In the genomic region with DNA sequence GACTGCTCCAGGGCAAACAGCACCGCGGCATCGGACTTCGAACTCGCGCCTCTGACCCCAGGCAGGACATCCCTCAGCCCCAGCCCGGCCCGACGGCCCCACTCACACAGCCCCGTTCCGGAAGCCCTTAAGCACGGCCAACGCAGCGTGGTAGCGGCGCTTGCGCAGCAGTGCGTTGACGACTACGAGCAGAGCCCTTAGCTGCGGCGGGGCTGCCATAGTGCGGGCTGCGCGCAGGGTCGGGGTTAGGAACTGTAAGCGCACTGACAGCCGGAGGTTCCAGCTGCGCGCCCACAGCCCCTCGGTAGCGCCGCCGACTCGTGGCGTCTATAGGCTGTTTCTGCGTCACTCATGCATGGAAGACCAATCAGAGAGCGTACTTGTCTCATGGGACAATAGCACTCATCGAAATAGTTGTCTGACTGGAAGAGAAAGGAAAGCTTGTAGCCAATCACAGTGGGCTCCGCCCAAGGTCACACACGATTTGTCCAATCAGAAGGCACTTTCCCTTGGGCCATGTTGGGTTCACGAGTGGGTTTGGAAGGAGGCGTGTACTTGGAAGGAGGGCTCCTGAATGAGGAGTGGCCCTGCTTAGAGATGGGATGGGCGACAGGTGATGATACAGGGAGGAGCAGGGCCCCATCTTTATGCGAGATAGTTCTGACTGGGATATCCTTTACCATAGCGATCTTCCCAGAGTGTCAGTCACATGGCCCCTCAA, we compare ENCODE assay signal across 8 cellular contexts. TPM values are rescaled to one million over a fixed set of nuclear protein-coding genes. Genes with fewer than 3 reads are reported as not detected.
A peak's percentile ranks its signal among the peaks of the same experiment; 100 is the strongest.
DNase-seq lines count a peak whose midpoint lies in the region; ATAC-seq, FAIRE-seq and TF ChIP-seq lines count a peak whose summit lies in the region.

A gene with protein sequence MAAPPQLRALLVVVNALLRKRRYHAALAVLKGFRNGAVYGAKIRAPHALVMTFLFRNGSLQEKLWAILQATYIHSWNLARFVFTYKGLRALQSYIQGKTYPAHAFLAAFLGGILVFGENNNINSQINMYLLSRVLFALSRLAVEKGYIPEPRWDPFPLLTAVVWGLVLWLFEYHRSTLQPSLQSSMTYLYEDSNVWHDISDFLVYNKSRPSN (minus strand): TSS at position 322 of the 721 bp plus-strand sequence. CDS start 103 bp downstream, at position 219.

- intact Hi-C loops in HepG2 (cut with micrococcal nuclease; ENCODE audit: unreplicated experiment) = no loop called here

- TF ChIP-seq CTCF in BJ (IDR thresholded peaks at IDR 0.05; ENCODE audit: insufficient read depth, low read depth, low read length) (no peak), HepG2 (CRISPR knock-in tag; IDR thresholded peaks at IDR 0.05) (no peak)

- H3K9me3 ChIP-seq in HepG2 (ENCODE audit: low read length) = no peaks in the 10 kb centered on the region

- in situ Hi-C loops in HepG2 (cut with HindIII; ENCODE audit: extremely low pct_ligation_motif_present, low pct_unique_long_range_greater_than_20kb) = no loop called here

- H3K4me3 ChIP-seq in BJ (ENCODE audit: low read depth, low read length) (peak within 1 kb of the TSS; percentile 78), HepG2 (replicated peaks in 1 of 3; ENCODE audit: insufficient read depth in 1 of 3, low read depth in 2 of 3, low read length in 3 of 3) (peak within 1 kb of the TSS in 1 of 3 experiments; percentile 21; a peak in 1 of 6 replicates)

- DNase-seq in BJ (ENCODE audit: low read depth) (peak; percentile 96), NCI-H69 (lab: John Stamatoyannopoulos, UW) (peak; percentile 100), dermis microvascular lymphatic vessel endothelial cell (ENCODE audit: low read depth in 2 of 2) (peak; percentile 98), HepG2 (ENCODE audit: low spot score) (no peak)
- peak; percentile 80 to 83 for DNase-seq in activated CD4-positive, alpha-beta T cell treated with anti-CD3 and anti-CD28 coated beads, Interleukin-2, amount 50 U/mL, for 4 hours
- DNase-seq in stimulated activated CD4-positive, alpha-beta T cell treated with anti-CD3 and anti-CD28 coated beads, Interleukin-4, amount 100 ng/mL, for 1 hour = peak; percentile 77

- H3K27me3 ChIP-seq in BJ (ENCODE audit: control insufficient read depth, insufficient read depth, low read length) (no peaks in the 10 kb centered on the region), HepG2 (ENCODE audit: control insufficient read depth in 1 of 2, insufficient read depth in 2 of 2, low read length in 2 of 2) (no peaks in the 10 kb centered on the region)

- peaks cover 75% of the 10 kb centered on the region for H3K4me1 ChIP-seq in HepG2 (ENCODE audit: insufficient read depth, low read length)

- TF ChIP-seq EP300 in HepG2 (IDR thresholded peaks at IDR 0.05; ENCODE audit: low read depth in 2 of 2, low read length in 2 of 2) (no peak), HepG2 (CRISPR knock-in tag; IDR thresholded peaks at IDR 0.05; ENCODE audit: borderline replicate concordance) (no peak)

- 0 out of 2 replicates have a peak, but pooled peaks have one; percentile 2 for TF ChIP-seq RAD21 in HepG2 (CRISPR knock-in tag; IDR thresholded peaks at IDR 0.05)

- H3K36me3 ChIP-seq in BJ (ENCODE audit: control insufficient read depth, insufficient read depth, low read length) = no peaks in the 10 kb centered on the region
- no peaks in the 10 kb centered on the region for H3K36me3 ChIP-seq in HepG2 (replicated peaks in 1 of 2; ENCODE audit: control insufficient read depth in 1 of 2, insufficient read depth in 2 of 2, low read length in 2 of 2)

- TF ChIP-seq POLR2A in HepG2 (IDR thresholded peaks at IDR 0.05; ENCODE audit: insufficient read depth in 1 of 2, low read depth in 2 of 2, low read length in 2 of 2) = no peak

- WGBS in HepG2 (ENCODE audit: low lambda C conversion rate) = 92% methylated on average over 27 of the region's 46 CpGs

- no peak within 1 kb of the TSS for H3K9ac ChIP-seq in HepG2 (ENCODE audit: insufficient read depth, low read depth, low read length)

- H3K79me2 ChIP-seq in HepG2 (ENCODE audit: insufficient read depth, low read length) = no peaks in the 10 kb centered on the region

- H3K4me2 ChIP-seq in HepG2 (ENCODE audit: low read depth, low read length) = peak within 1 kb of the TSS; percentile 33

- no peaks in the 10 kb centered on the region for H4K20me1 ChIP-seq in HepG2 (ENCODE audit: insufficient read depth, low read length)

- ATAC-seq in GM19324 (IDR thresholded peaks at IDR 0.05; ENCODE audit: low FRiP score, unreplicated experiment) (peak; percentile 97), HG03460 (IDR thresholded peaks at IDR 0.05; ENCODE audit: unreplicated experiment) (peak; percentile 95), HepG2 (peak; percentile 22)

- H2AFZ ChIP-seq in HepG2 (ENCODE audit: low read length) = no peak within 1 kb of the TSS

- POLR2A ChIA-PET in BJ (lab: Charles Lee) (no interaction called here), HepG2 (lab: Yijun Ruan, JAX) (no interaction called here)

- FAIRE-seq in HepG2 (lab: Jason Lieb, UNC) = no peak

- no TSS peak for BruUV-seq in HepG2 (replicated peaks; lab: Mats Ljungman, UMichigan)

- CTCF ChIA-PET in BJ (lab: Yijun Ruan, JAX) (interaction anchor here (0.8 kb wide), 1 partner anchor 11 kb away, joined by 4 read pairs; the partner anchor contains the start of gene ZNF341), HepG2 (lab: Yijun Ruan, JAX; ENCODE audit: low intra/inter-chr PET ratio, low total read pairs) (no interaction called here)

- H3K27ac ChIP-seq in HepG2 (ENCODE audit: extremely low read length, insufficient read depth, low read length) = no peak within 1 kb of the TSS

TF ChIP-seq in HepG2, 621 proteins besides CTCF, POLR2A, EP300 and RAD21 (continues in another document):
- no peak for TF ChIP-seq RFXAP (CRISPR knock-in tag; IDR thresholded peaks at IDR 0.05; ENCODE audit: borderline replicate concordance)

RNA-seq across cellular contexts. Expression of the gene that starts here (rescaled TPM):
- 7.8 and 11.2 TPM in 2 replicates for polyA plus RNA-seq in BJ (2011; rRNA removed)
- polyA minus RNA-seq in BJ (2011; rRNA and poly(A)+ RNA removed) = 6.1 and 8.3 TPM in 2 replicates
- 4.2 and 6.3 TPM in 2 replicates for total RNA-seq in dermis microvascular lymphatic vessel endothelial cell
- not detected in 2 replicates for total RNA-seq in HepG2 (2016; rRNA removed; fragmentation: Illumina TruSeq; extraction: Trizol)
- not detected in 2 replicates for total RNA-seq in HepG2 (2016; cell fraction: cytosol; rRNA removed; fragmentation: Illumina TruSeq; extraction: Trizol; ENCODE audit: low read depth)
- not detected in 2 replicates for total RNA-seq in HepG2 (2016; cell fraction: insoluble cytoplasmic fraction; rRNA removed; fragmentation: Illumina TruSeq; extraction: Trizol)
- not detected in 2 replicates for total RNA-seq in HepG2 (2016; cell fraction: membrane; rRNA removed; fragmentation: Illumina TruSeq; extraction: Trizol)
- not detected in 2 replicates for total RNA-seq in HepG2 (2016; cell fraction: nucleus; rRNA removed; fragmentation: Illumina TruSeq; extraction: Trizol)
- not detected in 2 replicates for polyA plus RNA-seq in HepG2 (2011; rRNA removed)
- 0.01 TPM in 1 of 2 replicates, not detected in the other for polyA plus RNA-seq in HepG2 (2011; cell fraction: cytosol; rRNA removed)
- not detected in 2 replicates for polyA plus RNA-seq in HepG2 (2011; cell fraction: nucleus; rRNA removed)
- polyA plus RNA-seq in HepG2 (2012) = 0.07 TPM in 1 of 2 replicates, not detected in the other
- polyA plus RNA-seq in HepG2 (2016; cell fraction: cytosol; fragmentation: Illumina TruSeq; extraction: Trizol; ENCODE audit: low read depth) = not detected in 2 replicates
- polyA plus RNA-seq in HepG2 (2016; cell fraction: insoluble cytoplasmic fraction; fragmentation: Illumina TruSeq; extraction: Trizol; ENCODE audit: low read depth) = not detected in 2 replicates
- polyA plus RNA-seq in HepG2 (2016; cell fraction: membrane; fragmentation: Illumina TruSeq; extraction: Trizol; ENCODE audit: low read depth) = not detected in 2 replicates
- not detected in 2 replicates for polyA plus RNA-seq in HepG2 (2016; cell fraction: nucleus; fragmentation: Illumina TruSeq; extraction: Trizol; ENCODE audit: insufficient read depth, low read depth)
- 0.20 and 11.4 TPM in 2 replicates for polyA minus RNA-seq in HepG2 (2011; rRNA and poly(A)+ RNA removed; ENCODE audit: low replicate concordance)
- not detected in 2 replicates for polyA minus RNA-seq in HepG2 (2011; cell fraction: cytosol; rRNA and poly(A)+ RNA removed)
- not detected in 2 replicates for polyA minus RNA-seq in HepG2 (2011; cell fraction: nucleus; rRNA and poly(A)+ RNA removed)

Comparison
In these comparisons a context has a peak if more than half of its experiments do, and no peak if none do; other contexts are left out.
1. ATAC-seq: peak in every context shown above with its lines; median percentile 97 in GM19324; 95 in HG03460; 22 in HepG2.